In the genomic region with DNA sequence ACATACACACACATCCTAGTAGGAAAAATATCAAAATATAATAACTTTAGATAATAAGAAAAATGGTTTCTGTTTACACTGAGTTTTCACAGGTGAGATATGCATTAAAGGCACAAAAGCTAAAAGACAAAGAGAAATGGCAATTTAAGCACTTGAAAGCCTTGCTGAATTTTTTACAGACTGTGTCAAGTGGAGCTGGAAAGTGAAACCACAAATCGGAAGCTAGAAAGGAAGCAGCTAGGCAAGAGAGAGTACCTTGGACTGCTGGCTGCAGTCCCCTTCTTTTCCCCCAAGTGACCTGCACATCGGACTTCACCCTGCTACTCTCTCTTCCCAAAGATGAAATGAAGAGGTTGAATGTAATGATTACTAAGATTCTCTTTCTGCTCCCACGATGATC, we compare ENCODE assay signal across 10 cellular contexts.
DNase-seq lines count a peak whose midpoint lies in the region; FAIRE-seq and TF ChIP-seq lines count a peak whose summit lies in the region.
"Had no signal": no experiment of that assay in that cellular context is flagged by ENCODE, and none has a peak within 500 bp of the region (broad histone marks: within the 10 kb centered on the region; RNA-seq: fewer than 3 reads in every experiment).

No MANE protein-coding gene starts in this region.

- no peaks in the 10 kb centered on the region for H3K79me1 ChIP-seq in H1 (ENCODE audit: low read depth, low read length)

- H3K4ac ChIP-seq in H1 (replicated peaks; ENCODE audit: insufficient read length, low read depth, low read length): no peak overlapping the region

- H3K79me2 ChIP-seq in H1 (ENCODE audit: control insufficient read depth in 1 of 2, insufficient read depth in 2 of 2, low read length in 2 of 2): no peaks in the 10 kb centered on the region

- no peak overlapping the region for H2AK5ac ChIP-seq in H1 (ENCODE audit: low read depth, low read length)

- 80% methylated on average over 3 of the region's 3 CpGs; no CpG with 5 or more reads in 1 of the 2 experiments for WGBS in H1 (ENCODE audit: extremely low coverage in 1 of 2, insufficient coverage in 1 of 2, insufficient read length in 1 of 2, insufficient replicate concordance in 2 of 2, low coverage in 1 of 2, low lambda C conversion rate in 2 of 2, missing lambda C conversion rate in 1 of 2), 2 experiments

- H4K20me1 ChIP-seq in H1 (replicated peaks in 1 of 2; ENCODE audit: control insufficient read depth in 1 of 2, insufficient read depth in 2 of 2, low read length in 2 of 2): no peaks in the 10 kb centered on the region

- TF ChIP-seq EP300 in H1 (IDR thresholded peaks at IDR 0.05; ENCODE audit: borderline replicate concordance in 1 of 2, low read depth in 2 of 2, low read length in 2 of 2): no peak

- H3K4me2 ChIP-seq in H1 (ENCODE audit: insufficient read depth in 1 of 2, low read depth in 2 of 2, low read length in 2 of 2): no peak overlapping the region

- no peak for FAIRE-seq in H1 (lab: Jason Lieb, UNC)
- no peak for FAIRE-seq in GM19239 (lab: Jason Lieb, UNC)

- H3K4me3 ChIP-seq in AG04450 (ENCODE audit: low read depth, low read length) (peak overlapping the region; percentile 5), H1 (ENCODE audit: extremely low read depth in 1 of 4, insufficient read depth in 2 of 4, low read depth in 3 of 4, low read length in 4 of 4) (no peak overlapping the region)

- H3K9me3 ChIP-seq in AG04450 (ENCODE audit: control insufficient read depth, insufficient read depth, low read length) (no peaks in the 10 kb centered on the region), H1 (ENCODE audit: insufficient read depth in 2 of 2, low read depth in 1 of 2, low read length in 1 of 2) (no peaks in the 10 kb centered on the region)

- TF ChIP-seq CTCF in AG04450 (IDR thresholded peaks at IDR 0.05; ENCODE audit: low read depth, low read length): no peak
- no peak for TF ChIP-seq CTCF in H1 (IDR thresholded peaks at IDR 0.05; ENCODE audit: control extremely low read depth in 1 of 3, insufficient read depth in 1 of 3, low read depth in 1 of 3, low read length in 3 of 3)

- H3K4me1 ChIP-seq in H1 (replicated peaks in 1 of 4; ENCODE audit: control insufficient read depth in 3 of 4, insufficient read depth in 4 of 4, low read length in 3 of 4): peaks cover 0 to 5% (median 0%) of the 10 kb centered on the region in 4 experiments; a peak in 3 of 7 replicates

- CTCF ChIA-PET in AG04450 (lab: Charles Lee) (interaction anchor here (1.2 kb wide), 1 partner anchor 158 kb away, joined by 4 read pairs; no protein-coding TSS in a partner anchor), H1 (lab: Charles Lee; ENCODE audit: partially characterized antibody) (no interaction called here)

- H3K18ac ChIP-seq in H1 (ENCODE audit: extremely low read depth, low read length): no peak overlapping the region

- no peak overlapping the region for H2BK5ac ChIP-seq in H1 (ENCODE audit: low read depth, low read length)

- no peak overlapping the region for H4K5ac ChIP-seq in H1 (ENCODE audit: insufficient read length, low read depth, low read length)

- H3K23ac ChIP-seq in H1 (ENCODE audit: insufficient read length): no peak overlapping the region

- POLR2A ChIA-PET in AG04450 (lab: Yijun Ruan, JAX): interaction anchor here (0.6 kb wide), 1 partner anchor 59 kb away, joined by 3 read pairs; no protein-coding TSS in a partner anchor
- POLR2A ChIA-PET in H1 (lab: Charles Lee; ENCODE audit: partially characterized antibody): no interaction called here

- no peak overlapping the region for H2BK12ac ChIP-seq in H1 (ENCODE audit: low read depth, low read length)

- no peak for TF ChIP-seq POLR2A in H1 (IDR thresholded peaks at IDR 0.05; ENCODE audit: control extremely low read depth in 1 of 2, low read depth in 2 of 2, low read length in 2 of 2)

- H3K27ac ChIP-seq in AG04450 (ENCODE audit: low read depth, low read length): no peak overlapping the region
- H3K27ac ChIP-seq in H1 (ENCODE audit: low read depth, low read length): no peak overlapping the region

- H4K8ac ChIP-seq in H1 (ENCODE audit: extremely low read depth, insufficient read depth, low read length): no peak overlapping the region

- H3K9ac ChIP-seq in H1 (replicated peaks in 1 of 4; ENCODE audit: extremely low read depth in 1 of 4, low read depth in 3 of 4, low read length in 3 of 4): no peak overlapping the region

- no peaks in the 10 kb centered on the region for H3K27me3 ChIP-seq in AG04450 (ENCODE audit: control insufficient read depth, insufficient read depth, low read length)
- no peaks in the 10 kb centered on the region for H3K27me3 ChIP-seq in H1 (replicated peaks in 1 of 4; ENCODE audit: control insufficient read depth in 3 of 4, extremely low read depth in 1 of 4, insufficient read depth in 3 of 4, low read length in 3 of 4)

- no peak overlapping the region for H3K56ac ChIP-seq in H1 (replicated peaks; ENCODE audit: insufficient read length, low read depth, low read length)

- no peak overlapping the region for H3K14ac ChIP-seq in H1 (ENCODE audit: insufficient read length)

- H2BK120ac ChIP-seq in H1 (replicated peaks; ENCODE audit: low read depth, low read length): no peak overlapping the region

- no peaks in the 10 kb centered on the region for H3K36me3 ChIP-seq in H1 (ENCODE audit: control insufficient read depth in 2 of 4, insufficient read depth in 4 of 4, low read length in 3 of 4)

- peak; percentile 2 for DNase-seq in AG04450 (ENCODE audit: low read depth, low spot score)
- DNase-seq in KG1 (lab: John Stamatoyannopoulos, UW): peak; percentile 7
- DNase-seq in H1 (ENCODE audit: low read depth in 1 of 2, low spot score in 2 of 2): no peak
- DNase-seq in midbrain (lab: John Stamatoyannopoulos, UW): peak; percentile 19
- DNase-seq in HT-29 (ENCODE audit: low spot score): no peak
- no peak for DNase-seq in GM19239 (ENCODE audit: insufficient read length, low spot score)
- no peak for DNase-seq in HUDEP-2 (lab: John Stamatoyannopoulos, UW; ENCODE audit: unreplicated experiment in 76 of 76)
- DNase-seq in NCI-H2081 treated with DMSO at 0.1 percent for 48 hours (lab: John Stamatoyannopoulos, UW): no peak
- DNase-seq: NCI-H1436; stimulated activated CD8-positive, alpha-beta memory T cell treated with anti-CD3 and anti-CD28 coated beads, Interleukin-4, amount 100 ng/mL, for 48 hours had no signal

- H2AFZ ChIP-seq in H1 (ENCODE audit: low read length): 0 out of 2 replicates have a peak overlapping the region, but pooled peaks have one; percentile 20

- TF ChIP-seq RAD21 in H1 (IDR thresholded peaks at IDR 0.05 in 1 of 2, conservative IDR thresholded peaks at IDR 0.05 in 1 of 2; ENCODE audit: low read depth in 2 of 2, low read length in 2 of 2): no peak

- H4K91ac ChIP-seq in H1 (replicated peaks; ENCODE audit: insufficient read length, low read length): no peak overlapping the region

- no peak overlapping the region for H2BK20ac ChIP-seq in H1 (ENCODE audit: low read length)

- H2BK15ac ChIP-seq in H1 (ENCODE audit: low read length): no peak overlapping the region

- no peaks in the 10 kb centered on the region for H3K23me2 ChIP-seq in H1 (ENCODE audit: low read depth, low read length)

TF ChIP-seq in H1, 55 proteins besides CTCF, POLR2A, EP300 and RAD21:
- TF ChIP-seq EZH2 (IDR thresholded peaks at IDR 0.05; ENCODE audit: low read depth, low read length, severe bottlenecking) (no peak), POLR2AphosphoS5 (IDR thresholded peaks at IDR 0.05; ENCODE audit: low read depth, low read length) (no peak), BRCA1 (IDR thresholded peaks at IDR 0.05; ENCODE audit: low read depth, low read length) (no peak)

Comparison
In these comparisons a context has a peak if more than half of its experiments do, and no peak if none do; other contexts are left out.
1. DNase-seq: peak in AG04450 (single experiment), KG1 (single experiment) and midbrain (single experiment); none in H1 (0 of 2), HT-29 (single experiment), GM19239 (single experiment), HUDEP-2 (0 of 76) and NCI-H2081 treated with DMSO at 0.1 percent for 48 hours (single experiment).